Comparison of ENCODE assay signal across 8 cellular contexts in the genomic region with DNA sequence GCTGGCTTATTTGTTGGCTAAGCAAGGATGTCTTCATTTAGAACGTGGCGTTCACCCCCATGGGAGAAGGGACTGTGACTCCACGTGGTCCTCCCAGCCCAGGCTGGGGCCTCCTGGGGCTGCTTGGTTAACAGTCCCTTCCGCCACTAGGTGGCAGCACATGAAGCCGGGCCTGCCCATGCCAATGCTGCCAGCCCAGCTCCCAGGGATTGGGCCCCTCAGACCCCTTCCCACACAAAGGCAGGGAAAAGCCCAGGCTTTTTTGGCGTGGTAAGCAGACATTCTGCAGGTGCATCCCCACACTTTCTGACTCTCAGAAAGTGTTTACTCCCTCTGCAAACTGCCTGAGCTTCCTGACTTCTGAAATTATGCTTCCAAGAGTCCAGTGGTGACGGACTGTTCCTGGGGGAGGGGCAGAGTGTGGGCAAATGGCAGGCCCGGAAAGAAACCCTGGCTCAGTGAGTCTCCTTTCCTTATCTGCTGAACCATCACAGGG.
DNase-seq lines count a peak whose midpoint lies in the region; ATAC-seq lines count a peak whose summit lies in the region.

No MANE protein-coding gene starts in this region.

- no peaks in the 10 kb centered on the region for H3K27me3 Mint-ChIP-seq in central memory CD8-positive, alpha-beta T cell

- no peak overlapping the region for H3K27ac Mint-ChIP-seq in central memory CD8-positive, alpha-beta T cell (ENCODE audit: low read depth)

- peak; percentile 57 to 66 for DNase-seq in NCI-H2081 (lab: John Stamatoyannopoulos, UW)
- DNase-seq in NCI-H2081 treated with DMSO at 0.1 percent for 48 hours (lab: John Stamatoyannopoulos, UW) = no peak
- peak; percentile 48 for DNase-seq in NCI-H1694 treated with DMSO at 0.1 percent for 48 hours (lab: John Stamatoyannopoulos, UW)
- peak; percentile 75 for DNase-seq in activated CD4-positive, alpha-beta T cell treated with anti-CD3 and anti-CD28 coated beads for 1 hour
- peak; percentile 66 to 81 for DNase-seq in central memory CD8-positive, alpha-beta T cell (ENCODE audit: low spot score in 2 of 2)
- DNase-seq in left kidney (ENCODE audit: low read depth, low spot score) = peak; percentile 89
- peak; percentile 80 to 87 for DNase-seq in stimulated activated CD4-positive, alpha-beta T cell treated with anti-CD3 and anti-CD28 coated beads, Interleukin-4, amount 100 ng/mL, for 4 hours

- H3K9me3 Mint-ChIP-seq in central memory CD8-positive, alpha-beta T cell = no peaks in the 10 kb centered on the region

- peaks cover 26% of the 10 kb centered on the region for H3K36me3 Mint-ChIP-seq in central memory CD8-positive, alpha-beta T cell (ENCODE audit: insufficient read depth)

- ATAC-seq in central memory CD8-positive, alpha-beta T cell (replicated peaks; ENCODE audit: extremely low read depth, poor library complexity, severe bottlenecking) = peak; percentile 52
- ATAC-seq in HG03139 (IDR thresholded peaks at IDR 0.05; ENCODE audit: unreplicated experiment) = no peak

- peaks cover 45% of the 10 kb centered on the region for H3K4me1 Mint-ChIP-seq in central memory CD8-positive, alpha-beta T cell

- H3K4me3 Mint-ChIP-seq in central memory CD8-positive, alpha-beta T cell = no peak overlapping the region
